Comparison of ENCODE assay signal across 26 cellular contexts in genomic region chr22:50738649-50739227, GRCh38. TPM values are rescaled to one million over a fixed set of nuclear protein-coding genes. Genes with fewer than 3 reads are reported as not detected.
"Had no signal": no experiment of that assay in that cellular context is flagged by ENCODE, and none has a peak within 500 bp of the region (broad histone marks: within the 10 kb centered on the region; RNA-seq: fewer than 3 reads in every experiment).

No MANE protein-coding gene starts in this region.

- H3K27me3 ChIP-seq: gastrocnemius medialis had no signal

- H3K9me3 ChIP-seq: gastrocnemius medialis, heart left ventricle, lower lobe of right lung, SJCRH30, suprapubic skin had no signal

- H3K4me1 ChIP-seq: lower lobe of right lung, parathyroid adenoma, SJCRH30, suprapubic skin had no signal

- H3K4me3 ChIP-seq: gastrocnemius medialis, heart left ventricle, lower lobe of right lung, SJCRH30, suprapubic skin had no signal

- H3K27me3 Mint-ChIP-seq: activated CD4-positive, alpha-beta T cell treated with anti-CD3 and anti-CD28 coated beads for 36 hours; activated naive CD8-positive, alpha-beta T cell treated with anti-CD3 and anti-CD28 coated beads for 36 hours had no signal

- H3K36me3 ChIP-seq: gastrocnemius medialis, heart left ventricle, lower lobe of right lung, SJCRH30, suprapubic skin, WERI-Rb-1 had no signal

- H3K27ac Mint-ChIP-seq: activated CD4-positive, alpha-beta T cell treated with anti-CD3 and anti-CD28 coated beads for 36 hours; activated naive CD8-positive, alpha-beta T cell treated with anti-CD3 and anti-CD28 coated beads for 36 hours; brain; effector memory CD8-positive, alpha-beta T cell; mesothelial cell of epicardium; T-helper 17 cell had no signal

- H3K4me1 Mint-ChIP-seq: activated CD4-positive, alpha-beta T cell treated with anti-CD3 and anti-CD28 coated beads for 36 hours had no signal

- H3K4me3 Mint-ChIP-seq: activated CD4-positive, alpha-beta T cell treated with anti-CD3 and anti-CD28 coated beads for 36 hours; activated naive CD8-positive, alpha-beta T cell treated with anti-CD3 and anti-CD28 coated beads for 36 hours; brain; effector memory CD8-positive, alpha-beta T cell; mesothelial cell of epicardium; neural crest cell; T-helper 17 cell had no signal

- H3K36me3 Mint-ChIP-seq: activated naive CD8-positive, alpha-beta T cell treated with anti-CD3 and anti-CD28 coated beads for 36 hours; brain; mesothelial cell of epicardium had no signal

- DNase-seq: activated CD4-positive, alpha-beta T cell treated with anti-CD3 and anti-CD28 coated beads for 36 hours; activated gamma-delta T cell; activated naive CD8-positive, alpha-beta T cell treated with anti-CD3 and anti-CD28 coated beads for 36 hours; activated T-cell treated with anti-CD3 and anti-CD28 coated beads, Interleukin-2, amount 50 U/mL, for 1 hour; amygdala; central memory CD4-positive, alpha-beta T cell; cortex of kidney; effector memory CD8-positive, alpha-beta T cell; left colon; retina; SJCRH30; stimulated activated CD4-positive, alpha-beta T cell treated with anti-CD3 and anti-CD28 coated beads, Interleukin-4, amount 100 ng/mL, for 1 hour; stimulated activated naive CD4-positive, alpha-beta T cell treated with Interleukin-2 at 50 U/mL for 16 hours; T-helper 17 cell; trophoblast cell; WERI-Rb-1 had no signal

- ATAC-seq: activated CD4-positive, alpha-beta T cell treated with anti-CD3 and anti-CD28 coated beads for 36 hours; effector memory CD8-positive, alpha-beta T cell; gastrocnemius medialis; heart left ventricle; left colon; lower lobe of right lung; T-helper 17 cell had no signal

- H3K27ac ChIP-seq: gastrocnemius medialis, heart left ventricle, lower lobe of right lung, parathyroid adenoma, SJCRH30, suprapubic skin, WERI-Rb-1 had no signal

- H3K9me3 Mint-ChIP-seq: activated naive CD8-positive, alpha-beta T cell treated with anti-CD3 and anti-CD28 coated beads for 36 hours; brain; effector memory CD8-positive, alpha-beta T cell; mesothelial cell of epicardium; neural crest cell had no signal

RNA-seq across cellular contexts. Expression of gene ACR, which starts 0.7 kb away (rescaled TPM):
- total RNA-seq: activated CD4-positive, alpha-beta T cell treated with anti-CD3 and anti-CD28 coated beads for 36 hours; activated CD8-positive, alpha-beta memory T cell treated with anti-CD3 and anti-CD28 coated beads for 36 hours; activated naive CD8-positive, alpha-beta T cell treated with anti-CD3 and anti-CD28 coated beads for 36 hours; epithelial cell of proximal tubule; gastrocnemius medialis; neural crest cell; SJCRH30; suprapubic skin; T-helper 17 cell had no signal
